Comparison of ENCODE assay signal across 19 cellular contexts in the genomic region with DNA sequence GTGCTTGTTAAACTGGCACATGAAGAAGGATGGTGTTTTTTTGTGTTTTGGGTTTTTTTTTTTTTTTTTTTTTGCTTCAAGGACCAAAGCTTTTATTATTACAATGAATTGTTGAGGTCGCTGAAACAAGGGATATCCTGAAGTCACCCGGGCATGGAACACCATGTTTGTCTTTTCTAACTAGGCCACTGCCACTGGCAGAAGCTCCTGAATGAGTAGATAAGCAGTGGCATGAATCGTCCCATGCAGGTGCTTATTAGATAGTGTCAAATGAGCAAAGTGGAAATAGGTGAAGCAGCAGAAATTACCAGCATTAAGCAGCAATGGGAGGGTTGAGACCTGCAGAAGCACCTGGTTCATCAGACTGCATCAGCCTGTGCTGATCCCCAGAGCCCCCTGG.
DNase-seq lines count a peak whose midpoint lies in the region; ATAC-seq, FAIRE-seq and TF ChIP-seq lines count a peak whose summit lies in the region.
"Had no signal": no experiment of that assay in that cellular context is flagged by ENCODE, and none has a peak within 500 bp of the region (broad histone marks: within the 10 kb centered on the region; RNA-seq: fewer than 3 reads in every experiment).

No MANE protein-coding gene starts in this region.

- TF ChIP-seq RAD21 in GM12878 (IDR thresholded peaks at IDR 0.05; ENCODE audit: insufficient read depth, low read depth, low read length): no peak

- H3K4me1 Mint-ChIP-seq in activated T-cell treated with anti-CD3 and anti-CD28 coated beads, Interleukin-2, amount 50 U/mL, for 4 hours (ENCODE audit: low read depth): peaks cover 99% of the 10 kb centered on the region

- RAD21 ChIA-PET in GM12878 (lab: Charles Lee; ENCODE audit: unreplicated experiment): interaction anchor here (1.2 to 4.7 kb wide), 3 partner anchors 23 to 34 kb away, joined by 3 to 45 read pairs (median 34); no protein-coding TSS in a partner anchor

- CTCF ChIA-PET in GM12878 (lab: Yijun Ruan, JAX): interaction anchor here (0.8 to 1.6 kb wide), 5 partner anchors 13 to 99 kb away, joined by 3 to 4 read pairs (median 3); no protein-coding TSS in a partner anchor

- peak overlapping the region; percentile 14; the same call in 1 of the 2 replicates for H3K9ac ChIP-seq in GM12878 (ENCODE audit: control insufficient read depth, insufficient read depth, low read length)

- H3K79me2 ChIP-seq in GM12878 (ENCODE audit: control insufficient read depth, insufficient read depth, low read length): peaks cover 99% of the 10 kb centered on the region

- TF ChIP-seq EP300 in GM12878 (IDR thresholded peaks at IDR 0.05; ENCODE audit: borderline replicate concordance in 1 of 2, control insufficient read depth in 1 of 2, low read depth in 2 of 2, low read length in 2 of 2): no peak

- H3K9me3 ChIP-seq in GM12878 (replicated peaks; ENCODE audit: control insufficient read depth, insufficient read depth, low read length) (no peaks in the 10 kb centered on the region), neutrophil (no peaks in the 10 kb centered on the region)
- H3K9me3 ChIP-seq: ascending aorta, esophagus squamous epithelium, upper lobe of right lung had no signal

- H3K27me3 ChIP-seq in GM12878 (replicated peaks in 1 of 2; ENCODE audit: control insufficient read depth in 2 of 2, insufficient read depth in 2 of 2, low read length in 1 of 2) (no peaks in the 10 kb centered on the region), neutrophil (no peaks in the 10 kb centered on the region)
- H3K27me3 ChIP-seq: ascending aorta, esophagus squamous epithelium, upper lobe of right lung had no signal

- H3K9me3 Mint-ChIP-seq in activated T-cell treated with anti-CD3 and anti-CD28 coated beads, Interleukin-2, amount 50 U/mL, for 4 hours: no peaks in the 10 kb centered on the region

- H3K4me1 ChIP-seq in GM12878 (ENCODE audit: control insufficient read depth, insufficient read depth, low read length): peaks cover 66% of the 10 kb centered on the region
- H3K4me1 ChIP-seq in neutrophil (ENCODE audit: control insufficient read depth in 1 of 2, insufficient read depth in 1 of 2, low read depth in 1 of 2, low read length in 1 of 2): peaks cover 77 to 91% of the 10 kb centered on the region in 2 experiments
- H3K4me1 ChIP-seq: ascending aorta had no signal

- H3K36me3 Mint-ChIP-seq in activated T-cell treated with anti-CD3 and anti-CD28 coated beads, Interleukin-2, amount 50 U/mL, for 4 hours (ENCODE audit: insufficient read depth): peaks cover 53% of the 10 kb centered on the region

- intact Hi-C loops in GM12878 (cut with micrococcal nuclease; ENCODE audit: unreplicated experiment): no loop called here

- H3K27me3 Mint-ChIP-seq in activated T-cell treated with anti-CD3 and anti-CD28 coated beads, Interleukin-2, amount 50 U/mL, for 4 hours (ENCODE audit: low read depth): no peaks in the 10 kb centered on the region

- no peak for ATAC-seq in activated T-cell treated with anti-CD3 and anti-CD28 coated beads, Interleukin-2, amount 50 U/mL, for 4 hours
- ATAC-seq in GM12878 (no peak), HG03432 (IDR thresholded peaks at IDR 0.05; ENCODE audit: unreplicated experiment) (no peak), HG02885 (IDR thresholded peaks at IDR 0.05; ENCODE audit: poor library complexity, unreplicated experiment) (no peak)
- ATAC-seq: Panc1, upper lobe of right lung had no signal

- TF ChIP-seq CTCF in GM12878 (IDR thresholded peaks at IDR 0.05 in 2 of 3, conservative IDR thresholded peaks at IDR 0.05 in 1 of 3; ENCODE audit: control insufficient read depth in 2 of 3, extremely low read depth in 1 of 3, insufficient read depth in 1 of 3, low read depth in 3 of 3, low read length in 3 of 3) (no peak), neutrophil (IDR thresholded peaks at IDR 0.05) (no peak)

- H3K27ac ChIP-seq in GM12878 (ENCODE audit: control insufficient read depth, insufficient read depth): peak overlapping the region; percentile 92
- peak overlapping the region; percentile 58 for H3K27ac ChIP-seq in neutrophil
- H3K27ac ChIP-seq: ascending aorta, esophagus squamous epithelium, upper lobe of right lung, WERI-Rb-1 had no signal

- SMC1A ChIA-PET in GM12878 (lab: Charles Lee; ENCODE audit: uncharacterized antibody, unreplicated experiment): interaction anchor here (0.8 to 9.3 kb wide), 8 partner anchors 15 to 57 kb away, joined by 3 to 108 read pairs (median 5); no protein-coding TSS in a partner anchor

- BruUV-seq in GM12878 (replicated peaks; lab: Mats Ljungman, UMichigan): no TSS peak

- WGBS in GM12878 (ENCODE audit: insufficient coverage, insufficient replicate concordance, low lambda C conversion rate, missing lambda C conversion rate): 40% methylated on average over 3 of the region's 3 CpGs

- no peak overlapping the region for H2AFZ ChIP-seq in GM12878 (ENCODE audit: control insufficient read depth, low read depth, low read length)

- POLR2A ChIA-PET in GM12878 (lab: Charles Lee): interaction anchor here (0.6 to 3.2 kb wide), 7 partner anchors 14 to 60 kb away, joined by 3 to 18 read pairs (median 4); no protein-coding TSS in a partner anchor

- peaks cover 8% of the 10 kb centered on the region; the same call in 1 of the 2 replicates for H4K20me1 ChIP-seq in GM12878 (ENCODE audit: control insufficient read depth, insufficient read depth)

- no peak overlapping the region for H3K4me3 ChIP-seq in GM12878
- no peak overlapping the region for H3K4me3 ChIP-seq in neutrophil (ENCODE audit: low read depth in 1 of 2, low read length in 1 of 2)
- H3K4me3 ChIP-seq: ascending aorta, esophagus squamous epithelium, upper lobe of right lung had no signal

- no peak for TF ChIP-seq POLR2A in GM12878 (IDR thresholded peaks at IDR 0.05; ENCODE audit: low read depth, low read length)

- DNase-seq in activated T-cell treated with anti-CD3 and anti-CD28 coated beads, Interleukin-2, amount 50 U/mL, for 4 hours: no peak
- no peak for DNase-seq in activated T-cell treated with anti-CD3 and anti-CD28 coated beads, Interleukin-2, amount 50 U/mL, for 1 hour
- DNase-seq in GM19239 (ENCODE audit: insufficient read length, low spot score) (no peak), GM12878 (ENCODE audit: low read depth, low spot score) (no peak), NCI-H82 treated with DMSO at 0.1 percent for 48 hours (lab: John Stamatoyannopoulos, UW; ENCODE audit: unreplicated experiment) (no peak)
- DNase-seq: Calu3, esophagus squamous epithelium, kidney glomerular epithelial cell, NCI-H1048, NCI-H2107, NCI-H748 treated with DMSO at 0.1 percent for 48 hours, small intestine, upper lobe of right lung had no signal

- H3K36me3 ChIP-seq in GM12878 (ENCODE audit: control insufficient read depth in 2 of 2, insufficient read depth in 2 of 2, low read length in 1 of 2) (peaks cover 9 to 45% of the 10 kb centered on the region in 2 experiments), neutrophil (peaks cover 66% of the 10 kb centered on the region)
- H3K36me3 ChIP-seq: ascending aorta, esophagus squamous epithelium, WERI-Rb-1 had no signal

- FAIRE-seq in GM19239 (lab: Jason Lieb, UNC) (peak; percentile 42), GM12878 (lab: Jason Lieb, UNC) (no peak)
- FAIRE-seq: small intestine had no signal

- peak overlapping the region; percentile 35; the same call in 1 of the 2 replicates for H3K4me2 ChIP-seq in GM12878 (ENCODE audit: control insufficient read depth, insufficient read depth)

- H3K4me3 Mint-ChIP-seq in activated T-cell treated with anti-CD3 and anti-CD28 coated beads, Interleukin-2, amount 50 U/mL, for 4 hours: peak overlapping the region; percentile 36

- in situ Hi-C loops in GM12878 (cut with MboI): no loop called here

TF ChIP-seq in GM12878, 131 proteins besides CTCF, POLR2A, EP300 and RAD21:
- no peak for TF ChIP-seq SP1 (IDR thresholded peaks at IDR 0.05; ENCODE audit: low read depth, low read length)
TF ChIP-seq in GM12878: peak in this region for 0.
